32 cellular contexts compared by ENCODE assay signal in genomic region chr17:74854792-74855191, GRCh38. TPM values are rescaled to one million over a fixed set of nuclear protein-coding genes. Genes with fewer than 3 reads are reported as not detected.
"Had no signal": no experiment of that assay in that cellular context is flagged by ENCODE, and none has a peak within 500 bp of the region (broad histone marks: within the 10 kb centered on the region; RNA-seq: fewer than 3 reads in every experiment).

No MANE protein-coding gene starts in this region.

- H3K9me3 ChIP-seq: colonic mucosa, esophagus squamous epithelium, gastrocnemius medialis, heart right ventricle, left ventricle myocardium inferior, lower lobe of right lung, mucosa of descending colon had no signal

- H3K4me1 ChIP-seq: colonic mucosa, gastrocnemius medialis had no signal

- DNase-seq: colonic mucosa; cortex of kidney; effector CD8-positive, alpha-beta T cell; effector memory CD8-positive, alpha-beta T cell; endodermal cell; erythroblast; esophagus squamous epithelium; foreskin fibroblast; foreskin melanocyte; gastrocnemius medialis; glutamatergic neuron; head of caudate nucleus; heart right ventricle; hippocampal formation; islet precursor cell; kidney; kidney glomerular epithelial cell; left colon; left ventricle myocardium inferior; lower lobe of right lung; mesenchymal stem cell; mucosa of descending colon; naive B cell had no signal

- H3K36me3 ChIP-seq: colonic mucosa, esophagus squamous epithelium, gastrocnemius medialis, heart right ventricle, left ventricle myocardium inferior, lower lobe of right lung had no signal

- ATAC-seq: effector memory CD8-positive, alpha-beta T cell; esophagus mucosa; gastrocnemius medialis; heart right ventricle; left colon; left lobe of liver; lower lobe of right lung; mucosa of descending colon had no signal

- H3K4me3 ChIP-seq: colonic mucosa, esophagus squamous epithelium, gastrocnemius medialis, heart right ventricle, left ventricle myocardium inferior, lower lobe of right lung, mucosa of descending colon had no signal

- FAIRE-seq: endometrium, kidney had no signal

- H3K27ac ChIP-seq: colonic mucosa, epithelial cell of prostate, esophagus squamous epithelium, gastrocnemius medialis, heart right ventricle, left ventricle myocardium inferior, lower lobe of right lung had no signal

RNA-seq across cellular contexts. Expression of gene GRIN2C, which starts 4.9 kb away (rescaled TPM):
- total RNA-seq: dermis microvascular lymphatic vessel endothelial cell, esophagus mucosa, left lobe of liver, myocyte had no signal

RNA-seq across cellular contexts. Expression of gene FADS6, which starts 38.6 kb away (rescaled TPM):
- total RNA-seq: dermis microvascular lymphatic vessel endothelial cell, gastrocnemius medialis, glomerular endothelial cell, heart right ventricle, kidney, left ventricle myocardium inferior, lower lobe of right lung, lung microvascular endothelial cell, mesenteric fat pad, myocyte had no signal
- polyA plus RNA-seq: heart right ventricle had no signal
